In genomic region chrX:20057479-20057878, GRCh38 we compare ENCODE assay signal across 1 cellular context.
TF ChIP-seq lines count a peak whose summit lies in the region.

No MANE protein-coding gene starts in this region.

TF ChIP-seq in SK-N-SH, 30 proteins besides CTCF, POLR2A, EP300 and RAD21 (continued from another document):
- TF ChIP-seq POLR2AphosphoS5 (IDR thresholded peaks at IDR 0.05; ENCODE audit: low read depth, low read length) (no peak), RXRA (IDR thresholded peaks at IDR 0.05; ENCODE audit: borderline replicate concordance, low read depth) (no peak), ELF1 (IDR thresholded peaks at IDR 0.05) (no peak), JUND (IDR thresholded peaks at IDR 0.05) (no peak), FOSL2 (IDR thresholded peaks at IDR 0.05; ENCODE audit: borderline replicate concordance, low read depth) (no peak), PBX3 (IDR thresholded peaks at IDR 0.05) (no peak), CHD2 (IDR thresholded peaks at IDR 0.05; ENCODE audit: low read length, partially characterized antibody) (no peak), MAX (IDR thresholded peaks at IDR 0.05; ENCODE audit: low read depth) (no peak), EZH2phosphoT487 (IDR thresholded peaks at IDR 0.05; ENCODE audit: borderline replicate concordance, low read depth) (no peak), FOXJ3 (CRISPR knock-in tag; IDR thresholded peaks at IDR 0.05) (no peak)
- TF ChIP-seq, protein P1, sequence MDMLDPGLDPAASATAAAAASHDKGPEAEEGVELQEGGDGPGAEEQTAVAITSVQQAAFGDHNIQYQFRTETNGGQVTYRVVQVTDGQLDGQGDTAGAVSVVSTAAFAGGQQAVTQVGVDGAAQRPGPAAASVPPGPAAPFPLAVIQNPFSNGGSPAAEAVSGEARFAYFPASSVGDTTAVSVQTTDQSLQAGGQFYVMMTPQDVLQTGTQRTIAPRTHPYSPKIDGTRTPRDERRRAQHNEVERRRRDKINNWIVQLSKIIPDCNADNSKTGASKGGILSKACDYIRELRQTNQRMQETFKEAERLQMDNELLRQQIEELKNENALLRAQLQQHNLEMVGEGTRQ (IDR thresholded peaks at IDR 0.05; ENCODE audit: borderline replicate concordance, low read depth, low read length), result no peak
